In the genomic region with DNA sequence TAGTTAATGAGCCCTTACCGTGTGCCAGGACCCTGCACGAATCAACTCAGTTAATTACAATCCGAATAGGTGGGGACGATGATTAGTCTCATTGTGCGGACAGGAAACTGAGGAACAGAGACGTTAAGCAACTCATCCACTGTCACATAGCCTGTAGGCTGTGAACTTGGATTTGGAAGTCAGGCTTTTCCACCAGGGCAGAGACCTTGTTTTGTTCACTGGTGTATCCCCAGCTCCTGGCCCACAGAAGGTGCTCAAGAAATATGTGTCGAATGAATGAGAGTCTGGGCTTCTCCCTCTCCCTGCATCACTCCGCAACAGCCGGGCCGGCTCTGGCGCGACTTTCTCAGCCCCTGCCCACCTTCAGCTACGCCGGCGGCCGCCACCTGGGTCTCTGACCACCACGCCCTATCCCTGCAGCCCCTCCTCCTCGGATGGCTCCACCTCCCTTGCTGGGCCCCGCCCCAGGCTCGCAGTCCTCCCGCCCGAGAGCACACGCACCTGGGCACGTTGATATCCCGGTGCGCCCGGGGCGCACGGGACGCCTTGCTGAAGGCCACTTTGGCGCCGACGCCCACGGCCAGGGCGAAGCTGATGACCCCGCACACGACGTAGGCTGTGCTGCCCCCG, we compare ENCODE assay signal across 12 cellular contexts. TPM values are rescaled to one million over a fixed set of nuclear protein-coding genes. Genes with fewer than 3 reads are reported as not detected.
A peak's percentile ranks its signal among the peaks of the same experiment; 100 is the strongest.
DNase-seq lines count a peak whose midpoint lies in the region; FAIRE-seq and TF ChIP-seq lines count a peak whose summit lies in the region.
"Had no signal": no experiment of that assay in that cellular context is flagged by ENCODE, and none has a peak within 500 bp of the region (broad histone marks: within the 10 kb centered on the region; RNA-seq: fewer than 3 reads in every experiment).

No MANE protein-coding gene starts in this region.

- peaks cover 20% of the 10 kb centered on the region for H3K4me1 ChIP-seq in CD4-positive, alpha-beta memory T cell (ENCODE audit: insufficient read depth, low read length)
- H3K4me1 ChIP-seq in tibial nerve = peaks cover 0 to 44% (median 15%) of the 10 kb centered on the region in 4 donors
- H3K4me1 ChIP-seq: prostate gland had no signal

- H3K36me3 ChIP-seq in CD4-positive, alpha-beta memory T cell (ENCODE audit: insufficient read depth, low read length) = no peaks in the 10 kb centered on the region
- H3K36me3 ChIP-seq in tibial nerve = no peaks in the 10 kb centered on the region
- H3K36me3 ChIP-seq: prostate gland had no signal

- peaks cover 0 to 6% of the 10 kb centered on the region in 2 donors for H3K36me3 Mint-ChIP-seq in CD4-positive, alpha-beta memory T cell
- peaks cover 5% of the 10 kb centered on the region; the same call in 1 of the 2 replicates for H3K36me3 Mint-ChIP-seq in HFFc6 (ENCODE audit: low read depth)

- TF ChIP-seq CTCF in tibial nerve (IDR thresholded peaks at IDR 0.05) (no peak), HFFc6 (IDR thresholded peaks at IDR 0.05) (no peak)

- H3K27ac Mint-ChIP-seq in CD4-positive, alpha-beta memory T cell = peak overlapping the region in 2 of 7 donors; percentile 3 to 19
- H3K27ac Mint-ChIP-seq in HFFc6 = no peak overlapping the region

- peak overlapping the region in 7 of 8 donors; percentile 35 to 78 (median 44) for H3K4me3 Mint-ChIP-seq in CD4-positive, alpha-beta memory T cell
- no peak overlapping the region for H3K4me3 Mint-ChIP-seq in HFFc6

- CTCF ChIA-PET in CD4-positive, alpha-beta memory T cell (lab: Charles Lee; ENCODE audit: partially characterized antibody) = interaction anchor here (1.2 kb wide), 1 partner anchor 62 kb away, joined by 3 read pairs; no protein-coding TSS in a partner anchor

- H3K27me3 ChIP-seq in CD4-positive, alpha-beta memory T cell (ENCODE audit: insufficient read depth, low read length) = peaks cover 54% of the 10 kb centered on the region
- H3K27me3 ChIP-seq in tibial nerve = peaks cover 0 to 91% of the 10 kb centered on the region in 2 donors

- intact Hi-C loops in CD4-positive, alpha-beta memory T cell (cut with micrococcal nuclease) = no loop called here

- H3K27ac ChIP-seq in CD4-positive, alpha-beta memory T cell (ENCODE audit: low read depth, low read length) = no peak overlapping the region
- H3K27ac ChIP-seq in tibial nerve = peak overlapping the region in 1 of 4 donors; percentile 26
- H3K27ac ChIP-seq: epithelial cell of prostate, prostate gland had no signal

- peak; percentile 14 for FAIRE-seq in GM12892 (lab: Jason Lieb, UNC)
- FAIRE-seq: G401.6 had no signal

- H3K4me3 ChIP-seq in CD4-positive, alpha-beta memory T cell (ENCODE audit: low read length in 2 of 2) = no peak overlapping the region
- H3K4me3 ChIP-seq in tibial nerve = peak overlapping the region in 1 of 4 donors; percentile 17
- H3K4me3 ChIP-seq: prostate gland had no signal

- no peak for DNase-seq in CD4-positive, alpha-beta memory T cell
- DNase-seq in GM12892 (ENCODE audit: insufficient read length) = no peak
- peak; percentile 37 for DNase-seq in SW480 (ENCODE audit: low spot score)
- peak; percentile 91 for DNase-seq in iPS-NIHi11 (ENCODE audit: low spot score)
- DNase-seq in tibial nerve (ENCODE audit: low spot score in 2 of 2) = no peak
- DNase-seq in T-helper 2 cell = no peak
- DNase-seq in HFFc6 = no peak
- no peak for DNase-seq in KG1 (lab: John Stamatoyannopoulos, UW)
- DNase-seq: T-helper 1 cell had no signal

- POLR2A ChIA-PET in CD4-positive, alpha-beta memory T cell (lab: Charles Lee; ENCODE audit: partially characterized antibody) = interaction anchor here (0.6 kb wide), 1 partner anchor 275 kb away, joined by 3 read pairs; no protein-coding TSS in a partner anchor

- TF ChIP-seq POLR2A in GM12892 (IDR thresholded peaks at IDR 0.05; ENCODE audit: low read depth, low read length) = no peak
- no peak for TF ChIP-seq POLR2A in tibial nerve (IDR thresholded peaks at IDR 0.05)

- peaks cover 53 to 61% of the 10 kb centered on the region in 2 donors for H3K27me3 Mint-ChIP-seq in CD4-positive, alpha-beta memory T cell
- H3K27me3 Mint-ChIP-seq in HFFc6 (ENCODE audit: insufficient read depth) = peaks cover 48% of the 10 kb centered on the region

- H3K9me3 ChIP-seq in CD4-positive, alpha-beta memory T cell (ENCODE audit: control insufficient read depth in 1 of 2, low read length in 2 of 2) = no peaks in the 10 kb centered on the region
- H3K9me3 ChIP-seq in tibial nerve = no peaks in the 10 kb centered on the region
- H3K9me3 ChIP-seq: prostate gland had no signal

- peaks cover 0 to 2% (median 0%) of the 10 kb centered on the region in 8 donors for H3K9me3 Mint-ChIP-seq in CD4-positive, alpha-beta memory T cell
- H3K9me3 Mint-ChIP-seq in HFFc6 = peaks cover 4% of the 10 kb centered on the region; the same call in 1 of the 2 replicates

- TF ChIP-seq EP300 in tibial nerve (IDR thresholded peaks at IDR 0.05) = no peak

- peaks cover 16 to 30% (median 22%) of the 10 kb centered on the region in 4 donors for H3K4me1 Mint-ChIP-seq in CD4-positive, alpha-beta memory T cell
- peaks cover 10% of the 10 kb centered on the region for H3K4me1 Mint-ChIP-seq in HFFc6 (ENCODE audit: low read depth)

- 2% methylated on average over 27 to 28 of the region's 39 CpGs for WGBS in tibial nerve, 2 donors

RNA-seq across cellular contexts. Expression of gene SHISA7, which starts 1.3 kb away (rescaled TPM):
- total RNA-seq in CD4-positive, alpha-beta memory T cell = not detected
- polyA plus RNA-seq in CD4-positive, alpha-beta memory T cell = not detected
- 0.08 TPM for polyA plus RNA-seq in GM12892 (2012; ENCODE audit: missing spikeins)
- 1 to 10 TPM in 3 of 4 donors, under 1 TPM in 1; 0.42 to 4.1 (median 2.0) TPM for total RNA-seq in tibial nerve
- total RNA-seq in HFFc6 (2021; fragmentation: NEBNext Ultra II Directional; extraction: Animal tissue kit (Norgen Biotek cat#: 25700)) = not detected
- total RNA-seq: prostate gland had no signal

RNA-seq across cellular contexts. Expression of gene ISOC2, which starts 19.6 kb away (rescaled TPM):
- total RNA-seq in CD4-positive, alpha-beta memory T cell = 10 to 100 TPM in 1 of 2 experiments, 1 to 10 TPM in 1; 9.9 to 13.7 TPM
- polyA plus RNA-seq in CD4-positive, alpha-beta memory T cell = 10 to 100 TPM; 24.7 to 29.4 TPM
- polyA plus RNA-seq in GM12892 (2012; ENCODE audit: missing spikeins) = 22.7 TPM
- total RNA-seq in tibial nerve = 10 to 100 TPM; 38.0 to 80.4 (median 65.9) TPM
- total RNA-seq in HFFc6 (2021; fragmentation: NEBNext Ultra II Directional; extraction: Animal tissue kit (Norgen Biotek cat#: 25700)) = 10 to 100 TPM; 60.1 to 81.4 (median 66.8) TPM

RNA-seq across cellular contexts. Expression of gene C19orf85, which starts 22.7 kb away (rescaled TPM):
- not detected for total RNA-seq in CD4-positive, alpha-beta memory T cell
- not detected for polyA plus RNA-seq in CD4-positive, alpha-beta memory T cell
- not detected for polyA plus RNA-seq in GM12892 (2012; ENCODE audit: missing spikeins)
- not detected for total RNA-seq in tibial nerve
- total RNA-seq in HFFc6 (2021; fragmentation: NEBNext Ultra II Directional; extraction: Animal tissue kit (Norgen Biotek cat#: 25700)) = not detected
- total RNA-seq: prostate gland had no signal

RNA-seq across cellular contexts. Expression of gene UBE2S, which starts 34.2 kb away (rescaled TPM):
- total RNA-seq in CD4-positive, alpha-beta memory T cell = 10 to 100 TPM; 18.0 to 21.6 TPM
- 10 to 100 TPM; 24.2 to 25.4 TPM for polyA plus RNA-seq in CD4-positive, alpha-beta memory T cell
- polyA plus RNA-seq in GM12892 (2012; ENCODE audit: missing spikeins) = 41.1 TPM
- total RNA-seq in tibial nerve = 10 to 100 TPM in 2 of 4 donors, 1 to 10 TPM in 2; 8.0 to 16.2 (median 9.9) TPM
- 100 to 1,000 TPM; 181 to 356 (median 309) TPM for total RNA-seq in HFFc6 (2021; fragmentation: NEBNext Ultra II Directional; extraction: Animal tissue kit (Norgen Biotek cat#: 25700))

RNA-seq across cellular contexts. Expression of gene ZNF628, which starts 34.6 kb away (rescaled TPM):
- total RNA-seq in CD4-positive, alpha-beta memory T cell = 1 to 10 TPM; 8.1 to 9.1 TPM
- under 1 TPM in 1 of 2 donors, not detected in 1; 0.47 TPM for polyA plus RNA-seq in CD4-positive, alpha-beta memory T cell
- polyA plus RNA-seq in GM12892 (2012; ENCODE audit: missing spikeins) = 0.13 TPM
- total RNA-seq in tibial nerve = 10 to 100 TPM in 1 of 4 donors, 1 to 10 TPM in 3; 3.5 to 16.8 (median 4.0) TPM
- 10 to 100 TPM in 2 of 6 experiments, 1 to 10 TPM in 4; 8.6 to 11.3 (median 9.5) TPM for total RNA-seq in HFFc6 (2021; fragmentation: NEBNext Ultra II Directional; extraction: Animal tissue kit (Norgen Biotek cat#: 25700))

Comparison
In these comparisons a context has a peak if more than half of its experiments do, and no peak if none do; other contexts are left out.
1. DNase-seq: peak in SW480 (single experiment) and iPS-NIHi11 (single experiment); none in CD4-positive, alpha-beta memory T cell (0 of 5), GM12892 (single experiment), tibial nerve (0 of 2), T-helper 2 cell (0 of 5), HFFc6 (single experiment) and KG1 (single experiment).